In the genomic region with DNA sequence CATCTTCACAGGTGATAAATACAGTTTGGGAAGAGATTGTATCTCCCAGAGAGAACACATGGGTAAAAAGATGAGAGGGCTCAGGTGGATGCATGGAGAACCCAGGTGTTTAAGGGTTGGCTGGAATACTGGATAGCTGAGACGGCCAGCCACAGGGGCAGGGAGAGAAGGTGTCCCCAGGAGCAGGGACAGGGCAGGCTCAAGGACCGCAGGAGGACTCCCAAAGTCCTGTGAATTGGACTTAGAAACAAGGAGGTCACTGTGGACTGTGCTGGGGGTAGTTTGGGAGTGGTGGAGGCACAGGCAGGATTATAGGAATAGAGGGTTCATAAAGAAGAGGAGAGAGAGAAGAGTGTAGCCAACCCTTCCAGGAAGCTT, we compare ENCODE assay signal across 7 cellular contexts.
"Had no signal": no experiment of that assay in that cellular context is flagged by ENCODE, and none has a peak within 500 bp of the region (broad histone marks: within the 10 kb centered on the region; RNA-seq: fewer than 3 reads in every experiment).

No MANE protein-coding gene starts in this region.

- ATAC-seq: left cardiac atrium had no signal

- H3K27ac ChIP-seq: epithelial cell of prostate, WERI-Rb-1 had no signal

- DNase-seq: activated CD4-positive, alpha-beta T cell treated with anti-CD3 and anti-CD28 coated beads for 1 hour; activated gamma-delta T cell; left cardiac atrium; nucleus accumbens; retina; WERI-Rb-1 had no signal

- H3K36me3 ChIP-seq: WERI-Rb-1 had no signal
